ENCODE assay signal across 16 cellular contexts in the genomic region with DNA sequence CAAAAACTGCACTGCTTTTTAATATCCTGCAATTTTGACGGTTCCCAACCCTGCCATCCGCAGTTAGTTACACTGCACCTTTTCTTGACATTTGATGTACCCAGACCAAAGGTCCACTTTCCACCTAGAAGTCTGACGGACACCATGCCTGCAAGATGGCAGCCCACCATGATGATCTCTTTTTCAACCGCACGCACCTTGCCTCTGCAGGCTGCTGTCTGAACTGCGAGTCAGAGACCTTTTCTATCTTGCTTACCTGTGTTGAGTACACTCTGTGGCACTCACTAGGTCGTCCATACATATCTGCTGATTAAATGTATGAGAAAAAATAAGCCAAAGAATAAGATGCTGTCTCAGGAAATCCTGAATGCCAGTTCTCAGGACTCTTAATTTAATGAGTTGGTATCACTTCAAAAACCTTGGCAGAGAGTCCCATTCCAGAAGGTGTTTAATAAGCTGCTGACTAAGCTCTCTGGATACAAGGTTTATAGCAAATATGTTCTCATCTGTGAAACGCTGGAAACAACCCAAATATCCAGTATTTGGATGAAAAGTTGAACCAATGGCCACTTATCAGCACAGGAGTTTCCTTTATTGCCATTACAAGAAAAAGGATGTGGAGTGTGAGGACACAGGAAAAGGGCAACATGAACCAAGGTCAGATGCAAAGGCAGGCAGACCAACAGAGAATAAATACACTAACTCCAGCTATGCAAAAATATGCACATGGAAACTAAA. TPM values are rescaled to one million over a fixed set of nuclear protein-coding genes. Genes with fewer than 3 reads are reported as not detected.
DNase-seq lines count a peak whose midpoint lies in the region; ATAC-seq and TF ChIP-seq lines count a peak whose summit lies in the region.
"Had no signal": no experiment of that assay in that cellular context is flagged by ENCODE, and none has a peak within 500 bp of the region (broad histone marks: within the 10 kb centered on the region; RNA-seq: fewer than 3 reads in every experiment).

No MANE protein-coding gene starts in this region.

- TF ChIP-seq CTCF in brain (conservative IDR thresholded peaks at IDR 0.05) (no peak), osteocyte (IDR thresholded peaks at IDR 0.05) (no peak)

- H3K27me3 Mint-ChIP-seq in brain (no peaks in the 10 kb centered on the region), osteocyte (ENCODE audit: unreplicated experiment) (no peaks in the 10 kb centered on the region)
- H3K27me3 Mint-ChIP-seq in activated T-cell treated with anti-CD3 and anti-CD28 coated beads, Interleukin-2, amount 50 U/mL, for 4 hours (ENCODE audit: low read depth): peaks cover 24% of the 10 kb centered on the region

- peak overlapping the region in 3 of 5 experiments; percentile 12 to 78 (median 24) for H3K27ac Mint-ChIP-seq in brain
- peak overlapping the region; percentile 92 for H3K27ac Mint-ChIP-seq in osteocyte (ENCODE audit: unreplicated experiment)
- H3K27ac Mint-ChIP-seq: GM23338 had no signal

- H3K9me3 Mint-ChIP-seq in brain (peaks cover 0 to 14% (median 5%) of the 10 kb centered on the region in 5 experiments), osteocyte (ENCODE audit: unreplicated experiment) (no peaks in the 10 kb centered on the region)
- H3K9me3 Mint-ChIP-seq in activated T-cell treated with anti-CD3 and anti-CD28 coated beads, Interleukin-2, amount 50 U/mL, for 4 hours: no peaks in the 10 kb centered on the region

- H3K4me3 Mint-ChIP-seq in brain (peak overlapping the region in 1 of 5 experiments; percentile 21), osteocyte (ENCODE audit: unreplicated experiment) (no peak overlapping the region)
- H3K4me3 Mint-ChIP-seq in activated T-cell treated with anti-CD3 and anti-CD28 coated beads, Interleukin-2, amount 50 U/mL, for 4 hours: no peak overlapping the region
- H3K4me3 Mint-ChIP-seq: GM23338 had no signal

- H3K4me1 Mint-ChIP-seq in brain (peaks cover 41% of the 10 kb centered on the region), osteocyte (ENCODE audit: unreplicated experiment) (peaks cover 63% of the 10 kb centered on the region)
- no peaks in the 10 kb centered on the region for H3K4me1 Mint-ChIP-seq in activated T-cell treated with anti-CD3 and anti-CD28 coated beads, Interleukin-2, amount 50 U/mL, for 4 hours (ENCODE audit: low read depth)

- DNase-seq in EH (ENCODE audit: low read depth): peak; percentile 36
- DNase-seq in NCI-H446 (lab: John Stamatoyannopoulos, UW): peak; percentile 51 to 85
- no peak for DNase-seq in osteocyte (ENCODE audit: extremely low spot score, unreplicated experiment)
- DNase-seq in ecto neural progenitor cell (ENCODE audit: low spot score): no peak
- no peak for DNase-seq in activated CD4-positive, alpha-beta T cell treated with anti-CD3 and anti-CD28 coated beads, Interleukin-2, amount 50 U/mL, for 48 hours
- DNase-seq in activated T-cell treated with anti-CD3 and anti-CD28 coated beads, Interleukin-2, amount 50 U/mL, for 4 hours: no peak
- DNase-seq: C1 segment of cervical spinal cord, NCI-H1417 treated with DMSO at 0.1 percent for 48 hours, NCI-H2029, NCI-H2171, NCI-H748 treated with DMSO at 0.1 percent for 48 hours, OCI-M1, SJCRH30 had no signal

- ATAC-seq in activated T-cell treated with anti-CD3 and anti-CD28 coated beads, Interleukin-2, amount 50 U/mL, for 4 hours: no peak
- ATAC-seq: A549, GM23338 had no signal

- H3K36me3 Mint-ChIP-seq in brain (peaks cover 7% of the 10 kb centered on the region), osteocyte (ENCODE audit: unreplicated experiment) (peaks cover 6% of the 10 kb centered on the region)
- H3K36me3 Mint-ChIP-seq in activated T-cell treated with anti-CD3 and anti-CD28 coated beads, Interleukin-2, amount 50 U/mL, for 4 hours (ENCODE audit: insufficient read depth): no peaks in the 10 kb centered on the region

RNA-seq across cellular contexts. Expression of gene GNG12, which starts 37.9 kb away (rescaled TPM):
- polyA plus RNA-seq in brain (ENCODE audit: insufficient read depth, low read depth, low replicate concordance): 7.6 TPM
- 99.7 and 100 TPM in 2 replicates for total RNA-seq in osteocyte
- under 1 TPM; 0.16 to 0.30 (median 0.18) TPM for total RNA-seq in activated T-cell treated with anti-CD3 and anti-CD28 coated beads, Interleukin-2, amount 50 U/mL, for 4 hours

Comparison
In these comparisons a context has a peak if more than half of its experiments do, and no peak if none do; other contexts are left out.
1. DNase-seq: peak in EH (single experiment) and NCI-H446 (2 of 2); none in osteocyte (single experiment), ecto neural progenitor cell (single experiment), activated CD4-positive, alpha-beta T cell treated with anti-CD3 and anti-CD28 coated beads, Interleukin-2, amount 50 U/mL, for 48 hours (0 of 2) and activated T-cell treated with anti-CD3 and anti-CD28 coated beads, Interleukin-2, amount 50 U/mL, for 4 hours (single experiment).
2. RNA of gene GNG12, which starts 37.9 kb away (total RNA-seq): 99.7 to 100 TPM in osteocyte; 0.16 to 0.30 TPM in activated T-cell treated with anti-CD3 and anti-CD28 coated beads, Interleukin-2, amount 50 U/mL, for 4 hours; every median in the first group is over 10 times any median in the second.